12 cellular contexts compared by ENCODE assay signal in genomic region chr12:56014205-56014604, GRCh38. TPM values are rescaled to one million over a fixed set of nuclear protein-coding genes. Genes with fewer than 3 reads are reported as not detected.
A peak's percentile ranks its signal among the peaks of the same experiment; 100 is the strongest.
DNase-seq lines count a peak whose midpoint lies in the region; FAIRE-seq and TF ChIP-seq lines count a peak whose summit lies in the region.
"Had no signal": no experiment of that assay in that cellular context is flagged by ENCODE, and none has a peak within 500 bp of the region (broad histone marks: within the 10 kb centered on the region; RNA-seq: fewer than 3 reads in every experiment).

No MANE protein-coding gene starts in this region.

- FAIRE-seq in endothelial cell of umbilical vein (lab: Jason Lieb, UNC) = no peak
- FAIRE-seq: astrocyte, G401.6 had no signal

- no TSS peak for BruUV-seq in endothelial cell of umbilical vein (replicated peaks; lab: Mats Ljungman, UMichigan)

- dilution Hi-C loops in endothelial cell of umbilical vein (cut with MboI; ENCODE audit: extremely low pct_ligation_motif_present, low sequenced_read_pairs) = no loop called here

- H2AFZ ChIP-seq in endothelial cell of umbilical vein (ENCODE audit: low read depth, low read length) = no peak overlapping the region

- H3K79me2 ChIP-seq in endothelial cell of umbilical vein (ENCODE audit: control insufficient read depth, insufficient read depth, low read length) = no peaks in the 10 kb centered on the region

- POLR2A ChIA-PET in endothelial cell of umbilical vein (lab: Charles Lee) (no interaction called here), RWPE1 (lab: Yijun Ruan, JAX; ENCODE audit: low non-redundant PET) (interaction anchor here (0.6 kb wide), 1 partner anchor 26 kb away, joined by 5 read pairs; no protein-coding TSS in a partner anchor)

- H3K4me1 ChIP-seq in endothelial cell of umbilical vein (ENCODE audit: control insufficient read depth, extremely low read depth, insufficient read depth, low read length) (no peaks in the 10 kb centered on the region), thyroid gland (peaks cover 23 to 24% of the 10 kb centered on the region in 2 donors)

- H3K9me3 ChIP-seq in endothelial cell of umbilical vein (replicated peaks; ENCODE audit: control insufficient read depth, insufficient read depth, low read length) (no peaks in the 10 kb centered on the region), thyroid gland (no peaks in the 10 kb centered on the region)

- H3K4me2 ChIP-seq in endothelial cell of umbilical vein (ENCODE audit: insufficient read depth, low read length) = no peak overlapping the region

- 16 to 19% methylated on average over 2 of the region's 2 CpGs for WGBS in thyroid gland, 2 donors

- TF ChIP-seq CTCF in endothelial cell of umbilical vein (IDR thresholded peaks at IDR 0.05; ENCODE audit: extremely low read depth in 1 of 2, insufficient read depth in 1 of 2, low read depth in 1 of 2, low read length in 2 of 2) = no peak
- no peak for TF ChIP-seq CTCF in thyroid gland (IDR thresholded peaks at IDR 0.05)
- no peak for TF ChIP-seq CTCF in RWPE1 (conservative IDR thresholded peaks at IDR 0.05; ENCODE audit: low read depth)

- DNase-seq in DMS53 (lab: John Stamatoyannopoulos, UW) = peak; percentile 47
- DNase-seq in DMS53 treated with DMSO at 0.1 percent for 48 hours (lab: John Stamatoyannopoulos, UW; ENCODE audit: unreplicated experiment) = no peak
- peak; percentile 19 for DNase-seq in endothelial cell of umbilical vein (ENCODE audit: low read depth, low spot score)
- peak; percentile 73 to 77 for DNase-seq in thyroid gland
- DNase-seq in RWPE1 (ENCODE audit: low spot score) = no peak
- no peak for DNase-seq in NCI-H524 treated with DMSO at 0.1 percent for 48 hours (lab: John Stamatoyannopoulos, UW)
- DNase-seq: activated gamma-delta T cell, NCI-H82, Right ventricle myocardium superior had no signal

- H3K4me3 ChIP-seq in endothelial cell of umbilical vein (replicated peaks in 1 of 3; ENCODE audit: insufficient read depth in 1 of 3, low read depth in 1 of 3, low read length in 3 of 3) (no peak overlapping the region), thyroid gland (replicated peaks in 1 of 3) (no peak overlapping the region)

- H3K36me3 ChIP-seq in endothelial cell of umbilical vein (ENCODE audit: control insufficient read depth in 2 of 2, extremely low read depth in 1 of 2, insufficient read depth in 2 of 2, low read length in 2 of 2) = no peaks in the 10 kb centered on the region
- H3K36me3 ChIP-seq in thyroid gland = no peaks in the 10 kb centered on the region

- no peak overlapping the region for H3K27ac ChIP-seq in endothelial cell of umbilical vein (ENCODE audit: insufficient read depth, low read depth, low read length)
- H3K27ac ChIP-seq in thyroid gland = peak overlapping the region; percentile 87 to 88 (median 88)
- H3K27ac ChIP-seq in RWPE1 = no peak overlapping the region
- H3K27ac ChIP-seq: 22Rv1 had no signal

- no peaks in the 10 kb centered on the region for H3K9me1 ChIP-seq in endothelial cell of umbilical vein (replicated peaks; ENCODE audit: control insufficient read depth, extremely low read depth, insufficient read depth, low read length)

- TF ChIP-seq POLR2A in endothelial cell of umbilical vein (IDR thresholded peaks at IDR 0.05; ENCODE audit: low read depth, low read length) (no peak), thyroid gland (IDR thresholded peaks at IDR 0.05) (peak in 1 of 2 donors; percentile 22)

- H3K9ac ChIP-seq in endothelial cell of umbilical vein (replicated peaks; ENCODE audit: extremely low read depth, insufficient read depth, low read length) = no peak overlapping the region

- H3K27me3 ChIP-seq in endothelial cell of umbilical vein (ENCODE audit: control insufficient read depth in 2 of 2, insufficient read depth in 2 of 2, low read length in 2 of 2) (no peaks in the 10 kb centered on the region), thyroid gland (no peaks in the 10 kb centered on the region)

- intact Hi-C loops in endothelial cell of umbilical vein (cut with micrococcal nuclease) (no loop called here), thyroid gland (cut with DNase I) (no loop called here)

- H4K20me1 ChIP-seq in endothelial cell of umbilical vein (replicated peaks; ENCODE audit: control insufficient read depth, extremely low read depth, insufficient read depth, low read length) = no peaks in the 10 kb centered on the region

- CTCF ChIA-PET in endothelial cell of umbilical vein (lab: Charles Lee) (interaction anchor here (0.9 to 1.4 kb wide), 5 partner anchors 11 to 41 kb away, joined by 3 to 19 read pairs (median 4); no protein-coding TSS in a partner anchor), RWPE1 (lab: Yijun Ruan, JAX) (interaction anchor here (0.6 to 0.7 kb wide), 2 partner anchors 24 to 28 kb away, joined by 3 read pairs; no protein-coding TSS in a partner anchor)

TF ChIP-seq in endothelial cell of umbilical vein, 7 proteins besides CTCF, POLR2A, EP300 and RAD21:
- TF ChIP-seq POLR2AphosphoS5 (IDR thresholded peaks at IDR 0.05; ENCODE audit: insufficient read depth, low read depth, low read length) = no peak

RNA-seq across cellular contexts. Expression of gene IKZF4, which starts 6.6 kb away (rescaled TPM):
- total RNA-seq in endothelial cell of umbilical vein (3.5 and 5.4 TPM in 2 replicates), thyroid gland (10 to 100 TPM in 2 of 4 donors, 1 to 10 TPM in 2; 4.2 to 10.9 (median 9.4) TPM)
- polyA plus RNA-seq in endothelial cell of umbilical vein = 2.5 and 3.4 TPM in 2 replicates
- 2.0 and 2.5 TPM in 2 replicates for polyA plus RNA-seq in endothelial cell of umbilical vein (2011; cell fraction: cytosol; rRNA removed)
- polyA plus RNA-seq in endothelial cell of umbilical vein (2011; cell fraction: nucleus; rRNA removed) = 10.6 and 11.2 TPM in 2 replicates
- 1.6 and 2.0 TPM in 2 replicates for polyA plus RNA-seq in endothelial cell of umbilical vein (2012)
- 4.7 and 5.5 TPM in 2 replicates for polyA minus RNA-seq in endothelial cell of umbilical vein
- polyA minus RNA-seq in endothelial cell of umbilical vein (2011; cell fraction: cytosol; rRNA and poly(A)+ RNA removed) = 1.9 TPM
- 3.0 and 4.9 TPM in 2 replicates for polyA minus RNA-seq in endothelial cell of umbilical vein (2011; cell fraction: nucleus; rRNA and poly(A)+ RNA removed)

RNA-seq across cellular contexts. Expression of gene SUOX, which starts 17.1 kb away (rescaled TPM):
- 24.3 and 24.8 TPM in 2 replicates for total RNA-seq in endothelial cell of umbilical vein
- polyA plus RNA-seq in endothelial cell of umbilical vein = 29.1 and 31.4 TPM in 2 replicates
- 24.8 and 25.4 TPM in 2 replicates for polyA plus RNA-seq in endothelial cell of umbilical vein (2011; cell fraction: cytosol; rRNA removed)
- polyA plus RNA-seq in endothelial cell of umbilical vein (2011; cell fraction: nucleus; rRNA removed) = 32.8 and 36.1 TPM in 2 replicates
- 21.5 and 28.4 TPM in 2 replicates for polyA plus RNA-seq in endothelial cell of umbilical vein (2012)
- polyA minus RNA-seq in endothelial cell of umbilical vein = 42.7 and 55.7 TPM in 2 replicates
- polyA minus RNA-seq in endothelial cell of umbilical vein (2011; cell fraction: cytosol; rRNA and poly(A)+ RNA removed) = 13.8 TPM
- polyA minus RNA-seq in endothelial cell of umbilical vein (2011; cell fraction: nucleus; rRNA and poly(A)+ RNA removed) = 15.4 and 19.8 TPM in 2 replicates
- 10 to 100 TPM; 18.7 to 36.8 (median 36.2) TPM for total RNA-seq in thyroid gland

RNA-seq across cellular contexts. Expression of gene RPS26, which starts 27.5 kb away (rescaled TPM):
- total RNA-seq in endothelial cell of umbilical vein (57.3 and 66.7 TPM in 2 replicates), thyroid gland (1,000 to 10,000 TPM in 1 of 4 donors, 100 to 1,000 TPM in 2, 10 to 100 TPM in 1; 81.4 to 1,193 (median 632) TPM)
- polyA plus RNA-seq in endothelial cell of umbilical vein = 1,837 and 1,847 TPM in 2 replicates
- polyA plus RNA-seq in endothelial cell of umbilical vein (2011; cell fraction: cytosol; rRNA removed) = 1,751 and 2,627 TPM in 2 replicates
- polyA plus RNA-seq in endothelial cell of umbilical vein (2011; cell fraction: nucleus; rRNA removed) = 390 and 594 TPM in 2 replicates
- polyA plus RNA-seq in endothelial cell of umbilical vein (2012) = 778 and 788 TPM in 2 replicates
- 297 and 333 TPM in 2 replicates for polyA minus RNA-seq in endothelial cell of umbilical vein
- polyA minus RNA-seq in endothelial cell of umbilical vein (2011; cell fraction: cytosol; rRNA and poly(A)+ RNA removed) = 228 TPM
- polyA minus RNA-seq in endothelial cell of umbilical vein (2011; cell fraction: nucleus; rRNA and poly(A)+ RNA removed) = 44.1 and 51.9 TPM in 2 replicates

RNA-seq across cellular contexts. Expression of gene RAB5B, which starts 40.3 kb away (rescaled TPM):
- total RNA-seq in endothelial cell of umbilical vein (97.4 and 103 TPM in 2 replicates), thyroid gland (100 to 1,000 TPM; 104 to 119 (median 107) TPM)
- 98.8 and 105 TPM in 2 replicates for polyA plus RNA-seq in endothelial cell of umbilical vein
- 83.6 and 87.9 TPM in 2 replicates for polyA plus RNA-seq in endothelial cell of umbilical vein (2011; cell fraction: cytosol; rRNA removed)
- polyA plus RNA-seq in endothelial cell of umbilical vein (2011; cell fraction: nucleus; rRNA removed) = 74.2 and 86.2 TPM in 2 replicates
- 84.7 and 85.7 TPM in 2 replicates for polyA plus RNA-seq in endothelial cell of umbilical vein (2012)
- polyA minus RNA-seq in endothelial cell of umbilical vein = 159 and 179 TPM in 2 replicates
- polyA minus RNA-seq in endothelial cell of umbilical vein (2011; cell fraction: cytosol; rRNA and poly(A)+ RNA removed) = 52.2 TPM
- 41.1 and 63.9 TPM in 2 replicates for polyA minus RNA-seq in endothelial cell of umbilical vein (2011; cell fraction: nucleus; rRNA and poly(A)+ RNA removed)

RNA-seq across cellular contexts. Expression of gene CDK2, which starts 47.6 kb away (rescaled TPM):
- total RNA-seq in endothelial cell of umbilical vein = 63.6 and 69.8 TPM in 2 replicates
- 46.7 and 52.2 TPM in 2 replicates for polyA plus RNA-seq in endothelial cell of umbilical vein
- 51.7 and 53.8 TPM in 2 replicates for polyA plus RNA-seq in endothelial cell of umbilical vein (2011; cell fraction: cytosol; rRNA removed)
- 74.5 and 78.7 TPM in 2 replicates for polyA plus RNA-seq in endothelial cell of umbilical vein (2011; cell fraction: nucleus; rRNA removed)
- polyA plus RNA-seq in endothelial cell of umbilical vein (2012) = 47.2 and 65.8 TPM in 2 replicates
- polyA minus RNA-seq in endothelial cell of umbilical vein = 58.6 and 60.2 TPM in 2 replicates
- polyA minus RNA-seq in endothelial cell of umbilical vein (2011; cell fraction: cytosol; rRNA and poly(A)+ RNA removed) = 91.6 TPM
- polyA minus RNA-seq in endothelial cell of umbilical vein (2011; cell fraction: nucleus; rRNA and poly(A)+ RNA removed) = 24.3 and 48.4 TPM in 2 replicates
- total RNA-seq in thyroid gland = 10 to 100 TPM; 13.9 to 17.2 (median 15.8) TPM

Comparison
In these comparisons a context has a peak if more than half of its experiments do, and no peak if none do; other contexts are left out.
1. DNase-seq: peak in DMS53 (single experiment), endothelial cell of umbilical vein (single experiment) and thyroid gland (2 of 2); none in DMS53 treated with DMSO at 0.1 percent for 48 hours (single experiment), RWPE1 (single experiment) and NCI-H524 treated with DMSO at 0.1 percent for 48 hours (single experiment).
2. H3K27ac ChIP-seq: peak in thyroid gland (3 of 3); none in endothelial cell of umbilical vein (single experiment) and RWPE1 (single experiment).